Comparison of ENCODE assay signal across 13 cellular contexts in genomic region chr3:190079173-190079572, GRCh38. TPM values are rescaled to one million over a fixed set of nuclear protein-coding genes. Genes with fewer than 3 reads are reported as not detected.
"Had no signal": no experiment of that assay in that cellular context is flagged by ENCODE, and none has a peak within 500 bp of the region (broad histone marks: within the 10 kb centered on the region; RNA-seq: fewer than 3 reads in every experiment).

No MANE protein-coding gene starts in this region.

RNA-seq across cellular contexts. Expression of gene P3H2, which starts 41.5 kb away (rescaled TPM):
- total RNA-seq: activated B cell treated with CpG ODN at 0.5 μM for 24 hours; activated CD4-positive, alpha-beta memory T cell treated with anti-CD3 and anti-CD28 coated beads for 36 hours; activated CD4-positive, alpha-beta memory T cell treated with anti-CD3 and anti-CD28 coated beads, Interleukin-2, amount 10 ng/mL, durations not matched to agents 7 days and 5 days; activated CD4-positive, alpha-beta T cell treated with anti-CD3 and anti-CD28 coated beads for 36 hours; activated CD4-positive, alpha-beta T cell treated with anti-CD3 and anti-CD28 coated beads, Interleukin-2, amount 10 ng/mL, durations not matched to agents 24 days and 14 days; activated CD4-positive, alpha-beta T cell treated with anti-CD3 and anti-CD28 coated beads, Interleukin-2, amount 10 ng/mL, durations not matched to agents 7 days and 5 days; activated CD8-positive, alpha-beta memory T cell treated with anti-CD3 and anti-CD28 coated beads for 36 hours; activated CD8-positive, alpha-beta memory T cell treated with anti-CD3 and anti-CD28 coated beads, Interleukin-2, amount 10 ng/mL, durations not matched to agents 7 days and 5 days; activated CD8-positive, alpha-beta T cell treated with anti-CD3 and anti-CD28 coated beads for 36 hours; activated CD8-positive, alpha-beta T cell treated with anti-CD3 and anti-CD28 coated beads, Interleukin-2, amount 10 ng/mL, durations not matched to agents 7 days and 5 days; T-helper 1 cell treated with Interleukin-12 subunit alpha and Interleukin-12 subunit beta and Interleukin-4 antibody, amounts not matched to agents 30 ng/mL and 1 ng/mL, for 36 hours; T-helper 17 cell; T-helper 2 cell treated with Interferon-gamma antibody and Interleukin-4, amounts not matched to agents 100 ng/mL and 5 ng/mL, for 36 hours had no signal
